Comparison of ENCODE assay signal across 17 cellular contexts in genomic region chr4:142358656-142359055, GRCh38.
DNase-seq lines count a peak whose midpoint lies in the region; ATAC-seq and TF ChIP-seq lines count a peak whose summit lies in the region.
"Had no signal": no experiment of that assay in that cellular context is flagged by ENCODE, and none has a peak within 500 bp of the region (broad histone marks: within the 10 kb centered on the region; RNA-seq: fewer than 3 reads in every experiment).

No MANE protein-coding gene starts in this region.

- TF ChIP-seq CTCF in DND-41 (IDR thresholded peaks at IDR 0.05; ENCODE audit: borderline replicate concordance, extremely low read depth, low read length, poor library complexity, severe bottlenecking) (no peak), lower lobe of right lung (IDR thresholded peaks at IDR 0.05) (no peak)

- no peaks in the 10 kb centered on the region for H3K27me3 ChIP-seq in DND-41 (ENCODE audit: insufficient read depth, low read length, poor library complexity)
- no peaks in the 10 kb centered on the region for H3K27me3 ChIP-seq in lower lobe of right lung (ENCODE audit: low read depth)
- H3K27me3 ChIP-seq: tibial nerve had no signal

- no peaks in the 10 kb centered on the region for H3K9me3 ChIP-seq in DND-41 (ENCODE audit: insufficient read depth, low read length, severe bottlenecking)
- no peaks in the 10 kb centered on the region for H3K9me3 ChIP-seq in lower lobe of right lung
- H3K9me3 ChIP-seq: tibial nerve had no signal

- H3K27ac ChIP-seq in DND-41 (ENCODE audit: low read length) (peak overlapping the region; percentile 15; the same call in 1 of the 2 replicates), lower lobe of right lung (no peak overlapping the region)
- H3K27ac ChIP-seq: tibial nerve had no signal

- H3K4me3 ChIP-seq in DND-41 (ENCODE audit: low read depth in 1 of 2, low read length in 2 of 2) (no peak overlapping the region), lower lobe of right lung (no peak overlapping the region)
- H3K4me3 ChIP-seq: tibial nerve had no signal

- H2AFZ ChIP-seq in DND-41 (ENCODE audit: low read depth, low read length) = no peak overlapping the region

- no peak overlapping the region for H3K4me3 Mint-ChIP-seq in T-helper 1 cell treated with Interleukin-12 subunit alpha and Interleukin-12 subunit beta and Interleukin-4 antibody, amounts not matched to agents 30 μg/mL and 1 μg/mL, for 36 hours
- H3K4me3 Mint-ChIP-seq in T-helper 2 cell treated with Interferon-gamma antibody and Interleukin-4, amounts not matched to agents 5 μg/mL and 100 μg/mL, for 36 hours = peak overlapping the region; percentile 48
- H3K4me3 Mint-ChIP-seq: dendritic cell treated with granulocyte-macrophage colony-stimulating factor and Interleukin-4, amounts not matched to agents 40 ng/mL and 50 ng/mL, for 4 days had no signal

- intact Hi-C loops in lower lobe of right lung (cut with DNase I) = no loop called here

- no peaks in the 10 kb centered on the region for H4K20me1 ChIP-seq in DND-41 (ENCODE audit: insufficient read depth, low read length)

- DNase-seq in T-helper 1 cell = no peak
- DNase-seq in DND-41 = no peak
- no peak for DNase-seq in T-helper 2 cell treated with Interferon-gamma antibody and Interleukin-4, amounts not matched to agents 5 μg/mL and 100 μg/mL, for 36 hours (ENCODE audit: low spot score)
- DNase-seq in lower lobe of right lung = no peak
- no peak for DNase-seq in SHP77 treated with DMSO at 0.1 percent for 48 hours (lab: John Stamatoyannopoulos, UW)
- DNase-seq: activated CD8-positive, alpha-beta memory T cell treated with anti-CD3 and anti-CD28 coated beads, Interleukin-2, amount 50 U/mL, for 48 hours; C1 segment of cervical spinal cord; kidney glomerular epithelial cell; NCI-H1105; NCI-H446 treated with DMSO at 0.1 percent for 48 hours; retina; Right ventricle myocardium superior had no signal

- ATAC-seq in DND-41 (ENCODE audit: insufficient read depth, low read depth) (no peak), lower lobe of right lung (peak; percentile 69 to 79), HG03342 (IDR thresholded peaks at IDR 0.05; ENCODE audit: unreplicated experiment) (no peak), GM21717 (IDR thresholded peaks at IDR 0.05; ENCODE audit: unreplicated experiment) (no peak)

- H3K9me3 Mint-ChIP-seq in T-helper 1 cell treated with Interleukin-12 subunit alpha and Interleukin-12 subunit beta and Interleukin-4 antibody, amounts not matched to agents 30 μg/mL and 1 μg/mL, for 36 hours = peaks cover 6% of the 10 kb centered on the region
- H3K9me3 Mint-ChIP-seq in T-helper 2 cell treated with Interferon-gamma antibody and Interleukin-4, amounts not matched to agents 5 μg/mL and 100 μg/mL, for 36 hours = peaks cover 11% of the 10 kb centered on the region

- peaks cover 43% of the 10 kb centered on the region for H3K4me1 Mint-ChIP-seq in T-helper 1 cell treated with Interleukin-12 subunit alpha and Interleukin-12 subunit beta and Interleukin-4 antibody, amounts not matched to agents 30 μg/mL and 1 μg/mL, for 36 hours (ENCODE audit: low read depth)
- H3K4me1 Mint-ChIP-seq in T-helper 2 cell treated with Interferon-gamma antibody and Interleukin-4, amounts not matched to agents 5 μg/mL and 100 μg/mL, for 36 hours (ENCODE audit: low read depth) = peaks cover 70% of the 10 kb centered on the region

- no peak overlapping the region for H3K4me2 ChIP-seq in DND-41 (ENCODE audit: insufficient read depth, low read length)

- H3K36me3 ChIP-seq in DND-41 (ENCODE audit: insufficient read depth, low read length) (peaks cover 7% of the 10 kb centered on the region), lower lobe of right lung (no peaks in the 10 kb centered on the region)
- H3K36me3 ChIP-seq: tibial nerve had no signal

- H3K79me2 ChIP-seq in DND-41 (ENCODE audit: insufficient read depth, low read length) = peaks cover 89% of the 10 kb centered on the region

- H3K27ac Mint-ChIP-seq in T-helper 1 cell treated with Interleukin-12 subunit alpha and Interleukin-12 subunit beta and Interleukin-4 antibody, amounts not matched to agents 30 μg/mL and 1 μg/mL, for 36 hours = peak overlapping the region; percentile 16
- peak overlapping the region; percentile 46 for H3K27ac Mint-ChIP-seq in T-helper 2 cell treated with Interferon-gamma antibody and Interleukin-4, amounts not matched to agents 5 μg/mL and 100 μg/mL, for 36 hours
- H3K27ac Mint-ChIP-seq: dendritic cell treated with granulocyte-macrophage colony-stimulating factor and Interleukin-4, amounts not matched to agents 40 ng/mL and 50 ng/mL, for 4 days had no signal

- no peaks in the 10 kb centered on the region for H3K27me3 Mint-ChIP-seq in T-helper 1 cell treated with Interleukin-12 subunit alpha and Interleukin-12 subunit beta and Interleukin-4 antibody, amounts not matched to agents 30 μg/mL and 1 μg/mL, for 36 hours (ENCODE audit: low read depth)
- H3K27me3 Mint-ChIP-seq in T-helper 2 cell treated with Interferon-gamma antibody and Interleukin-4, amounts not matched to agents 5 μg/mL and 100 μg/mL, for 36 hours (ENCODE audit: low read depth) = no peaks in the 10 kb centered on the region
- H3K27me3 Mint-ChIP-seq: dendritic cell treated with granulocyte-macrophage colony-stimulating factor and Interleukin-4, amounts not matched to agents 40 ng/mL and 50 ng/mL, for 4 days had no signal

- peaks cover 9% of the 10 kb centered on the region for H3K36me3 Mint-ChIP-seq in T-helper 1 cell treated with Interleukin-12 subunit alpha and Interleukin-12 subunit beta and Interleukin-4 antibody, amounts not matched to agents 30 μg/mL and 1 μg/mL, for 36 hours (ENCODE audit: low read depth)
- H3K36me3 Mint-ChIP-seq in T-helper 2 cell treated with Interferon-gamma antibody and Interleukin-4, amounts not matched to agents 5 μg/mL and 100 μg/mL, for 36 hours (ENCODE audit: low read depth) = peaks cover 43% of the 10 kb centered on the region

- no peak overlapping the region for H3K9ac ChIP-seq in DND-41 (ENCODE audit: low read depth, low read length)

- H3K4me1 ChIP-seq in DND-41 (ENCODE audit: insufficient read depth, low read length) (peaks cover 42% of the 10 kb centered on the region), lower lobe of right lung (peaks cover 15% of the 10 kb centered on the region)

Comparison
In these comparisons a context has a peak if more than half of its experiments do, and no peak if none do; other contexts are left out.
1. ATAC-seq: peak in lower lobe of right lung (2 of 2); none in DND-41 (single experiment), HG03342 (single experiment) and GM21717 (single experiment).